ENCODE assay signal across 24 cellular contexts in the genomic region with DNA sequence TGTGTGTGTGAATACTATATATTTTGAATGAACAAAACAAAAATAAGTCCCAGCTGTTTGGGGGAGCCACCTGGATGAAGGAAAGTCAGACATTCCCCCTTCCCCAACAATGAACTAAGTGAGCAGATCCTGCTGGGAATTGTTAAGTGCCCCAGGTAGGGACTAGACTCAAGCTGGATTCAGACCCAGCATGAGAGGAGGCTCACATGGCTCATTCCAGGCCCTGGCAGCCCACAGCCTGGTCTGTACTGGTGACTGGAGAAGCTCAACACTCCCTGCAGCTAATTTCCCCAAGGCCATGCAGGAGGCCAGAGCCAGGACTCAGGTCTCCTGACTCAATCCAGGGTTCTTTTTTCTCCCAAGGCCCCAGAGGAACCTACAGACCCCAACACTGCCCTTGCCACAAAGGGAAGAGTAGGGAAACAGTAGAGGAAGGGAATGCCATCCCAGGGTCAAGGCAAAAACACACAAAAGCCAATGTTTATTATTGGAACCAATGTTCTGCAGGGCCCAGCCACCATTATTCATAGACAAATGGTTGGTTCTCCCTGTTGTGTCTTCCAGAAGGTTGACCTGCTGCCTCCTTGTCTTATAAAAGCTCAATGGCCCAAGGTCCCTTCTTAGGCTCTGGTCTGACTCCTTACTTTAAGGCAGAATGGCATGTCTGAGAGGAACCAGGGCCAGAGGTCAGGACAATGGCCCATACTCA. TPM values are rescaled to one million over a fixed set of nuclear protein-coding genes. Genes with fewer than 3 reads are reported as not detected.
DNase-seq lines count a peak whose midpoint lies in the region; ATAC-seq and TF ChIP-seq lines count a peak whose summit lies in the region.
"Had no signal": no experiment of that assay in that cellular context is flagged by ENCODE, and none has a peak within 500 bp of the region (broad histone marks: within the 10 kb centered on the region; RNA-seq: fewer than 3 reads in every experiment).

No MANE protein-coding gene starts in this region.

- POLR2A ChIA-PET in IMR-90 (lab: Charles Lee; ENCODE audit: unreplicated experiment) = interaction anchor here (0.6 to 1.1 kb wide), 2 partner anchors 8 to 20 kb away, joined by 3 read pairs; no protein-coding TSS in a partner anchor

- H4K8ac ChIP-seq in IMR-90 (ENCODE audit: low read depth in 2 of 2, low read length in 2 of 2) = 0 out of 4 replicates have a peak overlapping the region, but pooled peaks of 1 of the 2 experiments have one; percentile 17
- no peak overlapping the region for H4K8ac ChIP-seq in neuronal stem cell (ENCODE audit: low read depth, low read length)

- in situ Hi-C loops in IMR-90 (cut with MboI; ENCODE audit: low sequenced_read_pairs) = no loop called here

- H3K36me3 Mint-ChIP-seq in endodermal cell (ENCODE audit: low read depth) = no peaks in the 10 kb centered on the region
- H3K36me3 Mint-ChIP-seq: T-cell had no signal

- no peak overlapping the region for H2BK12ac ChIP-seq in neuronal stem cell (ENCODE audit: low read length)

- H3K14ac ChIP-seq in IMR-90 (replicated peaks; ENCODE audit: low read depth, low read length) = no peak overlapping the region
- no peak overlapping the region for H3K14ac ChIP-seq in neuronal stem cell (ENCODE audit: low read length)

- no peak overlapping the region for H3K27ac Mint-ChIP-seq in endodermal cell
- H3K27ac Mint-ChIP-seq: HFFc6, T-cell had no signal

- H4K5ac ChIP-seq in IMR-90 (ENCODE audit: low read depth, low read length) = no peak overlapping the region

- no peaks in the 10 kb centered on the region for H3K9me3 ChIP-seq in IMR-90 (ENCODE audit: control insufficient read depth, insufficient read depth, low read length)
- no peaks in the 10 kb centered on the region for H3K9me3 ChIP-seq in endodermal cell (ENCODE audit: control insufficient read depth, low read length)
- H3K9me3 ChIP-seq in neuronal stem cell (replicated peaks in 1 of 2; ENCODE audit: control insufficient read depth in 2 of 2, insufficient read depth in 1 of 2, low read depth in 1 of 2, low read length in 2 of 2) = no peaks in the 10 kb centered on the region
- H3K9me3 ChIP-seq: SK-N-SH had no signal

- H3K4me2 ChIP-seq in IMR-90 (ENCODE audit: low read depth, low read length) (no peak overlapping the region), neuronal stem cell (ENCODE audit: insufficient read depth, low read length, poor library complexity, severe bottlenecking) (no peak overlapping the region)
- H3K4me2 ChIP-seq: SK-N-SH had no signal

- H3K9me3 Mint-ChIP-seq in endodermal cell = no peaks in the 10 kb centered on the region
- H3K9me3 Mint-ChIP-seq: HFFc6, T-cell had no signal

- H3K79me1 ChIP-seq in IMR-90 (ENCODE audit: low read depth in 1 of 2, low read length in 2 of 2) (peaks cover 0 to 11% of the 10 kb centered on the region in 2 experiments; a peak in 1 of 4 replicates), neuronal stem cell (ENCODE audit: low read depth, low read length) (peaks cover 9% of the 10 kb centered on the region)

- H3K56ac ChIP-seq in IMR-90 (ENCODE audit: extremely low read depth, insufficient read depth, low read length) = no peak overlapping the region

- no peaks in the 10 kb centered on the region for H3K27me3 Mint-ChIP-seq in endodermal cell (ENCODE audit: insufficient read depth)

- H3K4me1 ChIP-seq in IMR-90 (ENCODE audit: control insufficient read depth, insufficient read depth, low read length) = peaks cover 17% of the 10 kb centered on the region
- H3K4me1 ChIP-seq in endodermal cell (ENCODE audit: control insufficient read depth, insufficient read depth, low read length) = peaks cover 37% of the 10 kb centered on the region
- H3K4me1 ChIP-seq in neuronal stem cell (ENCODE audit: control insufficient read depth in 2 of 2, insufficient read depth in 1 of 2, low read depth in 1 of 2, low read length in 2 of 2) = peaks cover 51 to 57% of the 10 kb centered on the region in 2 donors

- CTCF ChIA-PET in IMR-90 (lab: Yijun Ruan, JAX) = interaction anchor here (1.1 kb wide), 1 partner anchor 13 kb away, joined by 4 read pairs; no protein-coding TSS in a partner anchor

- H4K91ac ChIP-seq in IMR-90 (ENCODE audit: insufficient read depth, low read depth, low read length) = no peak overlapping the region
- H4K91ac ChIP-seq in neuronal stem cell (ENCODE audit: low read depth, low read length, poor library complexity) = no peak overlapping the region

- peaks cover 55% of the 10 kb centered on the region for H3K4me1 Mint-ChIP-seq in endodermal cell
- H3K4me1 Mint-ChIP-seq: T-cell had no signal

- no peak overlapping the region for H3K23ac ChIP-seq in IMR-90 (ENCODE audit: low read depth, low read length)
- H3K23ac ChIP-seq in neuronal stem cell (ENCODE audit: low read depth, low read length, poor library complexity) = no peak overlapping the region

- H3K9me1 ChIP-seq in IMR-90 (ENCODE audit: insufficient read depth, low read length) = peaks cover 13% of the 10 kb centered on the region

- TF ChIP-seq POLR2A in IMR-90 (IDR thresholded peaks at IDR 0.05; ENCODE audit: low read depth, low read length) = no peak

- H4K20me1 ChIP-seq in IMR-90 (ENCODE audit: insufficient read depth, low read length) = no peaks in the 10 kb centered on the region

- H3K36me3 ChIP-seq in IMR-90 (ENCODE audit: control insufficient read depth, insufficient read depth, low read length) = no peaks in the 10 kb centered on the region
- peaks cover 16% of the 10 kb centered on the region for H3K36me3 ChIP-seq in endodermal cell (ENCODE audit: control insufficient read depth, insufficient read depth, low read length)
- peaks cover 0 to 29% of the 10 kb centered on the region in 2 donors for H3K36me3 ChIP-seq in neuronal stem cell (replicated peaks in 1 of 2; ENCODE audit: control insufficient read depth in 2 of 2, insufficient read depth in 2 of 2, low read length in 2 of 2)

- no TSS peak for BruUV-seq in IMR-90 (replicated peaks; lab: Mats Ljungman, UMichigan)

- H3K4me3 ChIP-seq in IMR-90 (ENCODE audit: insufficient read depth, low read depth, low read length) (no peak overlapping the region), endodermal cell (ENCODE audit: low read length) (no peak overlapping the region), neuronal stem cell (ENCODE audit: low read length in 2 of 2) (no peak overlapping the region)

- no peak overlapping the region for H3K18ac ChIP-seq in IMR-90 (ENCODE audit: low read depth, low read length)
- H3K18ac ChIP-seq in neuronal stem cell (ENCODE audit: low read length) = peak overlapping the region; percentile 75

- no peak overlapping the region for H2AK5ac ChIP-seq in IMR-90 (ENCODE audit: low read depth, low read length)
- peak overlapping the region; percentile 50 for H2AK5ac ChIP-seq in neuronal stem cell (ENCODE audit: low read depth, low read length)

- intact Hi-C loops in IMR-90 (cut with micrococcal nuclease) = no loop called here
- intact Hi-C loops in Right ventricle myocardium superior (cut with DNase I) = no loop called here

- H2BK20ac ChIP-seq in IMR-90 (ENCODE audit: low read depth, low read length) = no peak overlapping the region

- no peak for TF ChIP-seq RAD21 in IMR-90 (IDR thresholded peaks at IDR 0.05; ENCODE audit: low read length)

- TF ChIP-seq CTCF in IMR-90 (conservative IDR thresholded peaks at IDR 0.05; ENCODE audit: low read depth, low read length) (no peak), endodermal cell (conservative IDR thresholded peaks at IDR 0.05) (no peak)

- H3K9ac ChIP-seq in IMR-90 (ENCODE audit: low read depth, low read length) (no peak overlapping the region), endodermal cell (ENCODE audit: extremely low read depth, low read length, poor library complexity, severe bottlenecking) (no peak overlapping the region), neuronal stem cell (ENCODE audit: low read depth, low read length, poor library complexity) (no peak overlapping the region)
- H3K9ac ChIP-seq: SK-N-SH had no signal

- H2BK5ac ChIP-seq in IMR-90 (ENCODE audit: low read depth, low read length, poor library complexity, severe bottlenecking) = no peak overlapping the region
- H2BK5ac ChIP-seq in neuronal stem cell (ENCODE audit: low read length) = no peak overlapping the region

- no peak overlapping the region for H2BK120ac ChIP-seq in IMR-90 (ENCODE audit: low read depth, low read length)
- H2BK120ac ChIP-seq in neuronal stem cell (ENCODE audit: low read depth, low read length) = no peak overlapping the region

- H3K27ac ChIP-seq in IMR-90 (ENCODE audit: insufficient read depth, low read length) = no peak overlapping the region
- peak overlapping the region; percentile 35 for H3K27ac ChIP-seq in endodermal cell (ENCODE audit: low read depth, low read length)
- no peak overlapping the region for H3K27ac ChIP-seq in neuronal stem cell (replicated peaks; ENCODE audit: low read length)
- H3K27ac ChIP-seq: HL-60 had no signal

- H3K4ac ChIP-seq in IMR-90 (ENCODE audit: low read depth, low read length) = no peak overlapping the region
- H3K4ac ChIP-seq in neuronal stem cell (ENCODE audit: low read length) = no peak overlapping the region

- peaks cover 2% of the 10 kb centered on the region; the same call in 1 of the 2 replicates for H3K27me3 ChIP-seq in IMR-90 (ENCODE audit: control insufficient read depth, insufficient read depth, low read length)
- no peaks in the 10 kb centered on the region for H3K27me3 ChIP-seq in endodermal cell (ENCODE audit: control insufficient read depth, insufficient read depth, low read length, poor library complexity, severe bottlenecking)
- no peaks in the 10 kb centered on the region for H3K27me3 ChIP-seq in neuronal stem cell (ENCODE audit: control insufficient read depth in 3 of 3, insufficient read depth in 3 of 3, low read depth in 1 of 3, low read length in 3 of 3)

- H2AK9ac ChIP-seq in IMR-90 (replicated peaks; ENCODE audit: low read depth, low read length, poor library complexity) = peak overlapping the region; percentile 56

- dilution Hi-C loops in IMR-90 (cut with HindIII; ENCODE audit: low sequenced_read_pairs, unreplicated experiment) = no loop called here

- H2AFZ ChIP-seq in IMR-90 (replicated peaks; ENCODE audit: low read length, poor library complexity) = no peak overlapping the region
- no peak overlapping the region for H2AFZ ChIP-seq in neuronal stem cell (ENCODE audit: low read length)

- H2BK15ac ChIP-seq in IMR-90 (ENCODE audit: low read depth, low read length) (no peak overlapping the region), neuronal stem cell (ENCODE audit: low read length) (no peak overlapping the region)

- DNase-seq in ELF-1 (ENCODE audit: low read depth, low spot score) (peak; percentile 48), IMR-90 (no peak), endodermal cell (no peak), neuronal stem cell (ENCODE audit: low spot score) (no peak), NCI-H2081 treated with DMSO at 0.1 percent for 48 hours (lab: John Stamatoyannopoulos, UW) (no peak), globus pallidus (ENCODE audit: low spot score) (no peak), COR-L47 (lab: John Stamatoyannopoulos, UW) (no peak), Right ventricle myocardium superior (no peak)
- DNase-seq: C1 segment of cervical spinal cord; GDM1; GOT3; HFFc6; MM.1S; NCI-H1092; NCI-H146; NCI-H2029 treated with DMSO at 0.1 percent for 48 hours; NCI-H510A; NCI-H748 treated with DMSO at 0.1 percent for 48 hours; NK-92 treated with Interleukin-12 subunit alpha and Interleukin-12 subunit beta, amount 100 ng/mL, for 24 hours; SHP77; SK-N-SH; T-cell had no signal

- ATAC-seq in IMR-90 (ENCODE audit: low read depth) (no peak), Right ventricle myocardium superior (ENCODE audit: poor library complexity) (no peak)
- ATAC-seq: T-cell had no signal

- H3K4me3 Mint-ChIP-seq in endodermal cell = no peak overlapping the region
- H3K4me3 Mint-ChIP-seq: HFFc6, T-cell had no signal

RNA-seq across cellular contexts. Expression of gene IGDCC4, which starts 9.5 kb away (rescaled TPM):
- total RNA-seq in IMR-90 (2012; rRNA removed) (0.54 and 0.56 TPM in 2 replicates), endodermal cell (10 to 100 TPM; 23.0 to 23.5 TPM), Right ventricle myocardium superior (2.4 TPM)
- 2.3 and 2.7 TPM in 2 replicates for polyA plus RNA-seq in IMR-90 (2012; rRNA removed)
- 1.2 and 2.6 TPM in 2 replicates for polyA plus RNA-seq in IMR-90 (2012; cell fraction: cytosol; rRNA removed)
- 12.3 and 14.6 TPM in 2 replicates for polyA plus RNA-seq in IMR-90 (2012; cell fraction: nucleus; rRNA removed; ENCODE audit: low replicate concordance)
- 27.9 TPM for polyA plus RNA-seq in endodermal cell (2013, experiment 1 of 2)
- 27.0 TPM for polyA plus RNA-seq in endodermal cell (2013, experiment 2 of 2)
- polyA plus RNA-seq in neuronal stem cell (2013, experiment 1 of 2) = 17.1 TPM
- polyA plus RNA-seq in neuronal stem cell (2013, experiment 2 of 2) = 17.4 TPM

RNA-seq across cellular contexts. Expression of gene IGDCC3, which starts 35.4 kb away (rescaled TPM):
- total RNA-seq in IMR-90 (2012; rRNA removed) (under 0.01 and 0.18 TPM in 2 replicates), endodermal cell (10 to 100 TPM in 1 of 2 donors, 1 to 10 TPM in 1; 7.9 to 13.5 TPM), Right ventricle myocardium superior (0.40 TPM)
- polyA plus RNA-seq in IMR-90 (2012; rRNA removed) = 0.19 and 0.32 TPM in 2 replicates
- polyA plus RNA-seq in IMR-90 (2012; cell fraction: cytosol; rRNA removed) = 0.03 and 0.12 TPM in 2 replicates
- polyA plus RNA-seq in IMR-90 (2012; cell fraction: nucleus; rRNA removed; ENCODE audit: low replicate concordance) = 0.27 and 0.29 TPM in 2 replicates
- 160 TPM for polyA plus RNA-seq in endodermal cell (2013, experiment 1 of 2)
- polyA plus RNA-seq in endodermal cell (2013, experiment 2 of 2) = 139 TPM
- 69.2 TPM for polyA plus RNA-seq in neuronal stem cell (2013, experiment 1 of 2)
- polyA plus RNA-seq in neuronal stem cell (2013, experiment 2 of 2) = 70.9 TPM
- total RNA-seq: HFFc6, LHCN-M2 had no signal
